Comparison of ENCODE assay signal across 8 cellular contexts in genomic region chr6:143842902-143843688, GRCh38. TPM values are rescaled to one million over a fixed set of nuclear protein-coding genes. Genes with fewer than 3 reads are reported as not detected.
DNase-seq lines count a peak whose midpoint lies in the region; ATAC-seq and TF ChIP-seq lines count a peak whose summit lies in the region.

A gene with protein sequence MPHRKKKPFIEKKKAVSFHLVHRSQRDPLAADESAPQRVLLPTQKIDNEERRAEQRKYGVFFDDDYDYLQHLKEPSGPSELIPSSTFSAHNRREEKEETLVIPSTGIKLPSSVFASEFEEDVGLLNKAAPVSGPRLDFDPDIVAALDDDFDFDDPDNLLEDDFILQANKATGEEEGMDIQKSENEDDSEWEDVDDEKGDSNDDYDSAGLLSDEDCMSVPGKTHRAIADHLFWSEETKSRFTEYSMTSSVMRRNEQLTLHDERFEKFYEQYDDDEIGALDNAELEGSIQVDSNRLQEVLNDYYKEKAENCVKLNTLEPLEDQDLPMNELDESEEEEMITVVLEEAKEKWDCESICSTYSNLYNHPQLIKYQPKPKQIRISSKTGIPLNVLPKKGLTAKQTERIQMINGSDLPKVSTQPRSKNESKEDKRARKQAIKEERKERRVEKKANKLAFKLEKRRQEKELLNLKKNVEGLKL (plus strand): TSS chr6:143843338. CDS start chr6:143843478, 140 bp downstream.

- dilution Hi-C loops in IMR-90 (cut with HindIII; ENCODE audit: low sequenced_read_pairs, unreplicated experiment) = no loop called here

- no TSS peak for BruUV-seq in IMR-90 (replicated peaks; lab: Mats Ljungman, UMichigan)

- TF ChIP-seq CTCF in IMR-90 (conservative IDR thresholded peaks at IDR 0.05; ENCODE audit: low read depth, low read length) = no peak

- POLR2A ChIA-PET in IMR-90 (lab: Charles Lee; ENCODE audit: unreplicated experiment) = interaction anchor here (0.6 kb wide), 1 partner anchor 609 kb away, joined by 4 read pairs; no protein-coding TSS in a partner anchor

- no peaks in the 10 kb centered on the region for H4K20me1 ChIP-seq in IMR-90 (ENCODE audit: insufficient read depth, low read length)

- TF ChIP-seq RAD21 in IMR-90 (IDR thresholded peaks at IDR 0.05; ENCODE audit: low read length) = no peak

- H3K27ac ChIP-seq in IMR-90 (ENCODE audit: insufficient read depth, low read length) = peak within 1 kb of the TSS; percentile 88

- H2BK15ac ChIP-seq in IMR-90 (ENCODE audit: low read depth, low read length) = peak within 1 kb of the TSS; percentile 53; the same call in 1 of the 3 replicates

- peak; percentile 99 for DNase-seq in DMS 273 (lab: John Stamatoyannopoulos, UW; ENCODE audit: unreplicated experiment)
- peak; percentile 96 for DNase-seq in IMR-90
- peak; percentile 99 for DNase-seq in OCI-M1 (lab: John Stamatoyannopoulos, UW)
- peak; percentile 90 for DNase-seq in activated T-cell treated with anti-CD3 and anti-CD28 coated beads for 24 hours (ENCODE audit: low read depth)
- DNase-seq in epidermal melanocyte (ENCODE audit: insufficient read length, low spot score) = peak; percentile 92
- DNase-seq in middle frontal gyrus (ENCODE audit: extremely low spot score, low spot score) = peak; percentile 95
- DNase-seq in stimulated activated CD8-positive, alpha-beta memory T cell treated with anti-CD3 and anti-CD28 coated beads, Interleukin-2, amount 100 ng/mL, for 48 hours (ENCODE audit: low read depth in 2 of 2) = peak; percentile 90

- no peaks in the 10 kb centered on the region for H3K9me1 ChIP-seq in IMR-90 (ENCODE audit: insufficient read depth, low read length)

- H3K18ac ChIP-seq in IMR-90 (ENCODE audit: low read depth, low read length) = peak within 1 kb of the TSS; percentile 93

- TF ChIP-seq POLR2A in IMR-90 (IDR thresholded peaks at IDR 0.05; ENCODE audit: low read depth, low read length) = peak; percentile 89

- H3K4ac ChIP-seq in IMR-90 (ENCODE audit: low read depth, low read length) = peak within 1 kb of the TSS; percentile 97

- H2AK5ac ChIP-seq in IMR-90 (ENCODE audit: low read depth, low read length) = peak within 1 kb of the TSS; percentile 93

- in situ Hi-C loops in IMR-90 (cut with MboI; ENCODE audit: low sequenced_read_pairs) = no loop called here

- peak within 1 kb of the TSS; percentile 96 for H4K91ac ChIP-seq in IMR-90 (ENCODE audit: insufficient read depth, low read depth, low read length)

- peak within 1 kb of the TSS; percentile 94 to 99 for H4K8ac ChIP-seq in IMR-90 (ENCODE audit: low read depth in 2 of 2, low read length in 2 of 2)

- CTCF ChIA-PET in IMR-90 (lab: Yijun Ruan, JAX) = interaction anchor here (0.6 to 1.5 kb wide), 2 partner anchors 14 to 20 kb away, joined by 3 read pairs; no protein-coding TSS in a partner anchor

- peaks cover 18 to 34% of the 10 kb centered on the region in 2 experiments; a peak in 3 of 4 replicates for H3K79me1 ChIP-seq in IMR-90 (ENCODE audit: low read depth in 1 of 2, low read length in 2 of 2)

- peak within 1 kb of the TSS; percentile 40; the same call in 1 of the 2 replicates for H2BK20ac ChIP-seq in IMR-90 (ENCODE audit: low read depth, low read length)

- H3K4me1 ChIP-seq in IMR-90 (ENCODE audit: control insufficient read depth, insufficient read depth, low read length) = peaks cover 3% of the 10 kb centered on the region; the same call in 1 of the 2 replicates

- peak within 1 kb of the TSS; percentile 86 for H3K4me3 ChIP-seq in IMR-90 (ENCODE audit: insufficient read depth, low read depth, low read length)

- peaks cover 15% of the 10 kb centered on the region for H3K36me3 ChIP-seq in IMR-90 (ENCODE audit: control insufficient read depth, insufficient read depth, low read length)

- WGBS in IMR-90 (ENCODE audit: extremely low coverage in 2 of 2, insufficient read length in 1 of 2), 2 experiments = 0% methylated on average over 24 of the region's 64 CpGs; no CpG with 5 or more reads in 1 of the 2 experiments

- H3K9ac ChIP-seq in IMR-90 (ENCODE audit: low read depth, low read length) = peak within 1 kb of the TSS; percentile 97

- peak; percentile 100 for ATAC-seq in GM21528 (IDR thresholded peaks at IDR 0.05; ENCODE audit: low FRiP score, unreplicated experiment)
- peak; percentile 99 for ATAC-seq in IMR-90 (ENCODE audit: low read depth)

- peak within 1 kb of the TSS; percentile 95 for H3K23ac ChIP-seq in IMR-90 (ENCODE audit: low read depth, low read length)

- peak within 1 kb of the TSS; percentile 95 for H3K56ac ChIP-seq in IMR-90 (ENCODE audit: extremely low read depth, insufficient read depth, low read length)

- peak within 1 kb of the TSS; percentile 98 for H3K14ac ChIP-seq in IMR-90 (replicated peaks; ENCODE audit: low read depth, low read length)

- H3K4me2 ChIP-seq in IMR-90 (ENCODE audit: low read depth, low read length) = peak within 1 kb of the TSS; percentile 99

- intact Hi-C loops in IMR-90 (cut with micrococcal nuclease) = loop anchor here (1.0 to 10.0 kb wide), 3 partner anchors 164 to 268 kb away; no protein-coding TSS in a partner anchor

- no peaks in the 10 kb centered on the region for H3K9me3 ChIP-seq in IMR-90 (ENCODE audit: control insufficient read depth, insufficient read depth, low read length)

- peak within 1 kb of the TSS; percentile 95 for H2AK9ac ChIP-seq in IMR-90 (replicated peaks; ENCODE audit: low read depth, low read length, poor library complexity)

- H2BK120ac ChIP-seq in IMR-90 (ENCODE audit: low read depth, low read length) = peak within 1 kb of the TSS; percentile 59

- H2AFZ ChIP-seq in IMR-90 (replicated peaks; ENCODE audit: low read length, poor library complexity) = peak within 1 kb of the TSS; percentile 99

- peak within 1 kb of the TSS; percentile 91 for H2BK5ac ChIP-seq in IMR-90 (ENCODE audit: low read depth, low read length, poor library complexity, severe bottlenecking)

- no peaks in the 10 kb centered on the region for H3K27me3 ChIP-seq in IMR-90 (ENCODE audit: control insufficient read depth, insufficient read depth, low read length)

- H4K5ac ChIP-seq in IMR-90 (ENCODE audit: low read depth, low read length) = peak within 1 kb of the TSS; percentile 95

TF ChIP-seq in IMR-90, 13 proteins besides CTCF, POLR2A, EP300 and RAD21:
- TF ChIP-seq BHLHE40 (IDR thresholded peaks at IDR 0.05; ENCODE audit: low read depth, low read length) (peak; percentile 97), MAZ (IDR thresholded peaks at IDR 0.05; ENCODE audit: borderline replicate concordance, low read depth, low read length) (peak; percentile 45; the same call in 1 of the 2 replicates), RCOR1 (IDR thresholded peaks at IDR 0.05; ENCODE audit: insufficient replicate concordance, low read length) (no peak), MAFK (IDR thresholded peaks at IDR 0.05; ENCODE audit: low read depth, low read length) (no peak), CEBPB (IDR thresholded peaks at IDR 0.05; ENCODE audit: low read depth, low read length) (0 out of 2 replicates have a peak, but pooled peaks have one; percentile 3), FOS (IDR thresholded peaks at IDR 0.05; ENCODE audit: low read depth, low read length) (no peak), MXI1 (IDR thresholded peaks at IDR 0.05; ENCODE audit: borderline replicate concordance, low read depth, low read length) (peak; percentile 96), SMC3 (IDR thresholded peaks at IDR 0.05; ENCODE audit: low read depth, low read length) (no peak), CHD1 (IDR thresholded peaks at IDR 0.05; ENCODE audit: low read depth, low read length) (0 out of 2 replicates have a peak, but pooled peaks have one; percentile 73), RFX5 (IDR thresholded peaks at IDR 0.05; ENCODE audit: low read depth, low read length) (no peak)
- TF ChIP-seq, protein P1, sequence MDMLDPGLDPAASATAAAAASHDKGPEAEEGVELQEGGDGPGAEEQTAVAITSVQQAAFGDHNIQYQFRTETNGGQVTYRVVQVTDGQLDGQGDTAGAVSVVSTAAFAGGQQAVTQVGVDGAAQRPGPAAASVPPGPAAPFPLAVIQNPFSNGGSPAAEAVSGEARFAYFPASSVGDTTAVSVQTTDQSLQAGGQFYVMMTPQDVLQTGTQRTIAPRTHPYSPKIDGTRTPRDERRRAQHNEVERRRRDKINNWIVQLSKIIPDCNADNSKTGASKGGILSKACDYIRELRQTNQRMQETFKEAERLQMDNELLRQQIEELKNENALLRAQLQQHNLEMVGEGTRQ (IDR thresholded peaks at IDR 0.05; ENCODE audit: low read depth, low read length) = peak; percentile 54
- TF ChIP-seq, protein P2, sequence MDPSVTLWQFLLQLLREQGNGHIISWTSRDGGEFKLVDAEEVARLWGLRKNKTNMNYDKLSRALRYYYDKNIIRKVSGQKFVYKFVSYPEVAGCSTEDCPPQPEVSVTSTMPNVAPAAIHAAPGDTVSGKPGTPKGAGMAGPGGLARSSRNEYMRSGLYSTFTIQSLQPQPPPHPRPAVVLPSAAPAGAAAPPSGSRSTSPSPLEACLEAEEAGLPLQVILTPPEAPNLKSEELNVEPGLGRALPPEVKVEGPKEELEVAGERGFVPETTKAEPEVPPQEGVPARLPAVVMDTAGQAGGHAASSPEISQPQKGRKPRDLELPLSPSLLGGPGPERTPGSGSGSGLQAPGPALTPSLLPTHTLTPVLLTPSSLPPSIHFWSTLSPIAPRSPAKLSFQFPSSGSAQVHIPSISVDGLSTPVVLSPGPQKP (IDR thresholded peaks at IDR 0.05; ENCODE audit: borderline replicate concordance, low read depth, low read length) = no peak

RNA-seq across cellular contexts. Expression of the gene that starts here (rescaled TPM):
- total RNA-seq in IMR-90 (2012; rRNA removed) = 11.1 and 26.1 TPM in 2 replicates
- 17.9 and 19.0 TPM in 2 replicates for polyA plus RNA-seq in IMR-90 (2012; rRNA removed)
- 2.8 and 5.1 TPM in 2 replicates for polyA plus RNA-seq in IMR-90 (2012; cell fraction: cytosol; rRNA removed)
- polyA plus RNA-seq in IMR-90 (2012; cell fraction: nucleus; rRNA removed; ENCODE audit: low replicate concordance) = 2.9 and 13.5 TPM in 2 replicates

Comparison
In these comparisons a context has a peak if more than half of its experiments do, and no peak if none do; other contexts are left out.
1. Peak in every context shown above with its lines: DNase-seq, ATAC-seq, H3K4me3 ChIP-seq and H3K27ac ChIP-seq.